8 cellular contexts compared by ENCODE assay signal in genomic region chr16:30893082-30893743, GRCh38. TPM values are rescaled to one million over a fixed set of nuclear protein-coding genes. Genes with fewer than 3 reads are reported as not detected.
DNase-seq lines count a peak whose midpoint lies in the region; ATAC-seq, FAIRE-seq and TF ChIP-seq lines count a peak whose summit lies in the region.

No MANE protein-coding gene starts in this region.

- H3K4me3 Mint-ChIP-seq in mesothelial cell of epicardium: peak overlapping the region; percentile 80

- H3K9me3 ChIP-seq in heart right ventricle: no peaks in the 10 kb centered on the region
- H3K9me3 ChIP-seq in Loucy (ENCODE audit: insufficient read depth, low read depth, low read length): no peaks in the 10 kb centered on the region

- H3K79me2 ChIP-seq in Loucy (ENCODE audit: insufficient read depth, low read length): peaks cover 13% of the 10 kb centered on the region

- WGBS in heart right ventricle, 2 donors: 9% methylated on average over 17 of the region's 17 CpGs

- H3K27me3 Mint-ChIP-seq in mesothelial cell of epicardium (ENCODE audit: low read depth): no peaks in the 10 kb centered on the region

- H3K36me3 Mint-ChIP-seq in mesothelial cell of epicardium: peaks cover 15% of the 10 kb centered on the region

- peak overlapping the region; percentile 95 for H2AFZ ChIP-seq in Loucy (ENCODE audit: low read length)

- peaks cover 15% of the 10 kb centered on the region; the same call in 1 of the 2 replicates for H3F3A ChIP-seq in Loucy (ENCODE audit: low read depth)

- peak overlapping the region; percentile 100 for H3K4me2 ChIP-seq in Loucy (ENCODE audit: low read depth, low read length, poor library complexity, severe bottlenecking)

- TF ChIP-seq CTCF in heart right ventricle (IDR thresholded peaks at IDR 0.05): no peak
- no peak for TF ChIP-seq CTCF in Loucy (conservative IDR thresholded peaks at IDR 0.05; ENCODE audit: low read length)
- no peak for TF ChIP-seq CTCF in bronchial epithelial cell (IDR thresholded peaks at IDR 0.05; ENCODE audit: insufficient read depth, low read length, severe bottlenecking)
- TF ChIP-seq CTCF in mesothelial cell of epicardium (IDR thresholded peaks at IDR 0.05; ENCODE audit: unreplicated experiment): no peak

- H4K20me1 ChIP-seq in Loucy (ENCODE audit: insufficient read depth, low read length, poor library complexity, severe bottlenecking): peaks cover 6% of the 10 kb centered on the region

- H3K36me3 ChIP-seq in heart right ventricle: peaks cover 0 to 45% (median 19%) of the 10 kb centered on the region in 9 donors
- H3K36me3 ChIP-seq in Loucy (ENCODE audit: insufficient read depth, low read length): no peaks in the 10 kb centered on the region; the same call in 1 of the 2 replicates
- peaks cover 7% of the 10 kb centered on the region for H3K36me3 ChIP-seq in bronchial epithelial cell (ENCODE audit: control insufficient read depth, insufficient read depth, low read length)

- DNase-seq in heart right ventricle (peak in 1 of 2 donors; percentile 33), Right ventricle myocardium inferior (ENCODE audit: missing footprints) (no peak), bronchial epithelial cell (ENCODE audit: low read depth) (no peak), mesothelial cell of epicardium (ENCODE audit: low spot score in 2 of 2, unreplicated experiment in 2 of 2) (peak in 1 of 2 experiments; percentile 46), NCI-H2171 (lab: John Stamatoyannopoulos, UW) (no peak), NCI-H226 (no peak), UCSD-AML1 (lab: John Stamatoyannopoulos, UW; ENCODE audit: unreplicated experiment) (no peak)

- intact Hi-C loops in heart right ventricle (cut with DNase I): loop anchor here in 1 of 10 donors (5.0 kb wide), 1 partner anchor 46 kb away; no protein-coding TSS in a partner anchor
- intact Hi-C loops in Right ventricle myocardium inferior (cut with DNase I): loop anchor here (10.0 kb wide), 1 partner anchor 1088 kb away; the partner anchor contains the start of gene MAZ

- no peaks in the 10 kb centered on the region for H3K9me3 Mint-ChIP-seq in mesothelial cell of epicardium

- H3K4me1 Mint-ChIP-seq in mesothelial cell of epicardium: peaks cover 43% of the 10 kb centered on the region

- peak overlapping the region; percentile 92 to 100 (median 96) for H3K27ac ChIP-seq in heart right ventricle

- peak overlapping the region; percentile 97 for H3K9ac ChIP-seq in Loucy (ENCODE audit: low read depth, low read length, poor library complexity, severe bottlenecking)

- FAIRE-seq in bronchial epithelial cell (lab: Jason Lieb, UNC): no peak

- H3K4me3 ChIP-seq in heart right ventricle (peak overlapping the region; percentile 73 to 100 (median 94)), Loucy (ENCODE audit: low read length, poor library complexity, severe bottlenecking) (peak overlapping the region; percentile 99), bronchial epithelial cell (ENCODE audit: low read depth, low read length) (peak overlapping the region; percentile 96)

- no peaks in the 10 kb centered on the region for H3K27me3 ChIP-seq in heart right ventricle
- no peaks in the 10 kb centered on the region for H3K27me3 ChIP-seq in Loucy (ENCODE audit: insufficient read depth, low read length, poor library complexity, severe bottlenecking)
- H3K27me3 ChIP-seq in bronchial epithelial cell (ENCODE audit: control insufficient read depth, insufficient read depth, low read length): no peaks in the 10 kb centered on the region

- ATAC-seq in heart right ventricle (peak in 1 of 8 donors; percentile 2), Right ventricle myocardium inferior (no peak)

- H3K4me1 ChIP-seq in heart right ventricle (peaks cover 13 to 48% (median 36%) of the 10 kb centered on the region in 9 donors), Loucy (ENCODE audit: insufficient read depth, low read length, poor library complexity, severe bottlenecking) (peaks cover 27% of the 10 kb centered on the region)

- H3K9me2 ChIP-seq in Loucy (replicated peaks; ENCODE audit: low read depth, low read length): no peaks in the 10 kb centered on the region

- peak overlapping the region; percentile 94 for H3K27ac Mint-ChIP-seq in mesothelial cell of epicardium

RNA-seq across cellular contexts. Expression of gene BCL7C, which starts 0.7 kb away (rescaled TPM):
- total RNA-seq in heart right ventricle (10 to 100 TPM; 24.2 to 31.3 (median 27.0) TPM), Right ventricle myocardium inferior (32.2 TPM), bronchial epithelial cell (24.7 and 50.1 TPM in 2 replicates), mesothelial cell of epicardium (43.6 to 44.8 TPM (median 43.9 TPM) in 3 replicates)
- 10 to 100 TPM; 30.5 to 68.8 TPM for polyA plus RNA-seq in heart right ventricle

RNA-seq across cellular contexts. Expression of gene CTF1, which starts 3.2 kb away (rescaled TPM):
- total RNA-seq in heart right ventricle (10 to 100 TPM in 9 of 10 donors, 1 to 10 TPM in 1; 8.6 to 28.2 (median 19.9) TPM), Right ventricle myocardium inferior (8.7 TPM), bronchial epithelial cell (0.26 and 0.38 TPM in 2 replicates), mesothelial cell of epicardium (9.1 to 11.5 TPM (median 10.3 TPM) in 3 replicates)
- 10 to 100 TPM in 1 of 2 donors, 1 to 10 TPM in 1; 6.5 to 10.4 TPM for polyA plus RNA-seq in heart right ventricle

RNA-seq across cellular contexts. Expression of gene FBXL19, which starts 30.2 kb away (rescaled TPM):
- total RNA-seq in heart right ventricle (1 to 10 TPM; 4.1 to 8.7 (median 5.8) TPM), Right ventricle myocardium inferior (6.3 TPM), bronchial epithelial cell (7.9 and 10.0 TPM in 2 replicates), mesothelial cell of epicardium (53.5 to 56.4 TPM (median 54.9 TPM) in 3 replicates)
- polyA plus RNA-seq in heart right ventricle: 10 to 100 TPM in 1 of 2 donors, 1 to 10 TPM in 1; 5.4 to 14.1 TPM

RNA-seq across cellular contexts. Expression of gene ORAI3, which starts 55.7 kb away (rescaled TPM):
- 10 to 100 TPM in 8 of 10 donors, 1 to 10 TPM in 2; 7.8 to 19.8 (median 11.4) TPM for total RNA-seq in heart right ventricle
- polyA plus RNA-seq in heart right ventricle: 10 to 100 TPM; 10.1 to 15.4 TPM
- 11.4 TPM for total RNA-seq in Right ventricle myocardium inferior
- total RNA-seq in bronchial epithelial cell: 16.6 and 17.5 TPM in 2 replicates
- 25.8 to 28.2 TPM (median 26.2 TPM) in 3 replicates for total RNA-seq in mesothelial cell of epicardium
